Comparison of ENCODE assay signal across 13 cellular contexts in genomic region chr10:46092523-46093195, GRCh38. TPM values are rescaled to one million over a fixed set of nuclear protein-coding genes. Genes with fewer than 3 reads are reported as not detected.
DNase-seq lines count a peak whose midpoint lies in the region; ATAC-seq and TF ChIP-seq lines count a peak whose summit lies in the region.
"Had no signal": no experiment of that assay in that cellular context is flagged by ENCODE, and none has a peak within 500 bp of the region (broad histone marks: within the 10 kb centered on the region; RNA-seq: fewer than 3 reads in every experiment).

No MANE protein-coding gene starts in this region.

- no peaks in the 10 kb centered on the region for H3K9me3 ChIP-seq in CD4-positive, CD25-positive, alpha-beta regulatory T cell (ENCODE audit: control insufficient read depth in 2 of 2, low read length in 2 of 2)
- H3K9me3 ChIP-seq in esophagus muscularis mucosa, result no peaks in the 10 kb centered on the region

- TF ChIP-seq CTCF in esophagus muscularis mucosa (IDR thresholded peaks at IDR 0.05), result no peak
- TF ChIP-seq CTCF in mesothelial cell of epicardium (IDR thresholded peaks at IDR 0.05; ENCODE audit: unreplicated experiment), result no peak

- intact Hi-C loops in esophagus muscularis mucosa (cut with DNase I), result no loop called here

- 40% methylated on average over 5 of the region's 5 CpGs for WGBS in esophagus muscularis mucosa

- H3K27ac ChIP-seq in CD4-positive, CD25-positive, alpha-beta regulatory T cell (ENCODE audit: insufficient read depth, low read length, poor library complexity, severe bottlenecking), result peak overlapping the region; percentile 64
- H3K27ac ChIP-seq in esophagus muscularis mucosa (replicated peaks in 1 of 4), result no peak overlapping the region

- H3K27me3 Mint-ChIP-seq in CD4-positive, CD25-positive, alpha-beta regulatory T cell, result no peaks in the 10 kb centered on the region
- H3K27me3 Mint-ChIP-seq in mesothelial cell of epicardium (ENCODE audit: low read depth), result no peaks in the 10 kb centered on the region

- peak; percentile 13 to 32 for ATAC-seq in CD4-positive, CD25-positive, alpha-beta regulatory T cell (ENCODE audit: low read depth in 2 of 2)
- ATAC-seq in GM19324 (IDR thresholded peaks at IDR 0.05; ENCODE audit: low FRiP score, unreplicated experiment), result peak; percentile 34

- H3K36me3 Mint-ChIP-seq in CD4-positive, CD25-positive, alpha-beta regulatory T cell, result no peaks in the 10 kb centered on the region
- no peaks in the 10 kb centered on the region for H3K36me3 Mint-ChIP-seq in mesothelial cell of epicardium

- H3K4me1 Mint-ChIP-seq in CD4-positive, CD25-positive, alpha-beta regulatory T cell, result peaks cover 7 to 32% (median 20%) of the 10 kb centered on the region in 4 donors
- peaks cover 18% of the 10 kb centered on the region for H3K4me1 Mint-ChIP-seq in mesothelial cell of epicardium

- no peaks in the 10 kb centered on the region for H3K36me3 ChIP-seq in CD4-positive, CD25-positive, alpha-beta regulatory T cell (ENCODE audit: control insufficient read depth, insufficient read depth, low read length)
- H3K36me3 ChIP-seq in esophagus muscularis mucosa, result no peaks in the 10 kb centered on the region

- no peak for TF ChIP-seq POLR2A in esophagus muscularis mucosa (IDR thresholded peaks at IDR 0.05; ENCODE audit: low read depth)

- peak in 2 of 3 donors; percentile 45 to 48 for DNase-seq in CD4-positive, CD25-positive, alpha-beta regulatory T cell
- DNase-seq in OCI-M1 (lab: John Stamatoyannopoulos, UW) (peak; percentile 12), esophagus muscularis mucosa (ENCODE audit: extremely low spot score) (peak; percentile 75), NCI-H774 (lab: John Stamatoyannopoulos, UW) (no peak), mesothelial cell of epicardium (ENCODE audit: low spot score in 2 of 2, unreplicated experiment in 2 of 2) (no peak), amniotic stem cell (lab: John Stamatoyannopoulos, UW) (no peak), NCI-H2196 (lab: John Stamatoyannopoulos, UW; ENCODE audit: unreplicated experiment) (no peak)
- DNase-seq: activated CD8-positive, alpha-beta memory T cell treated with anti-CD3 and anti-CD28 coated beads, Interleukin-2, amount 50 U/mL, for 48 hours; COR-L47; NCI-H526; nephron progenitor cell had no signal

- H3K4me3 Mint-ChIP-seq in CD4-positive, CD25-positive, alpha-beta regulatory T cell, result no peak overlapping the region
- no peak overlapping the region for H3K4me3 Mint-ChIP-seq in mesothelial cell of epicardium
- H3K4me3 Mint-ChIP-seq: nephron progenitor cell had no signal

- no peak for TF ChIP-seq EP300 in esophagus muscularis mucosa (IDR thresholded peaks at IDR 0.05)

- no peaks in the 10 kb centered on the region for H3K9me3 Mint-ChIP-seq in CD4-positive, CD25-positive, alpha-beta regulatory T cell
- no peaks in the 10 kb centered on the region for H3K9me3 Mint-ChIP-seq in mesothelial cell of epicardium
- H3K9me3 Mint-ChIP-seq: nephron progenitor cell had no signal

- peak overlapping the region; percentile 78 for H3K4me3 ChIP-seq in CD4-positive, CD25-positive, alpha-beta regulatory T cell (ENCODE audit: low read depth, low read length)
- no peak overlapping the region for H3K4me3 ChIP-seq in esophagus muscularis mucosa

- no peak overlapping the region for H3K27ac Mint-ChIP-seq in CD4-positive, CD25-positive, alpha-beta regulatory T cell
- no peak overlapping the region for H3K27ac Mint-ChIP-seq in mesothelial cell of epicardium
- H3K27ac Mint-ChIP-seq: nephron progenitor cell had no signal

- no peaks in the 10 kb centered on the region for H3K27me3 ChIP-seq in CD4-positive, CD25-positive, alpha-beta regulatory T cell (ENCODE audit: control insufficient read depth, insufficient read depth, low read length)
- H3K27me3 ChIP-seq in esophagus muscularis mucosa, result no peaks in the 10 kb centered on the region

- H3K4me1 ChIP-seq in CD4-positive, CD25-positive, alpha-beta regulatory T cell (ENCODE audit: control insufficient read depth, insufficient read depth, low read length, poor library complexity, severe bottlenecking), result peaks cover 73% of the 10 kb centered on the region
- H3K4me1 ChIP-seq in esophagus muscularis mucosa, result no peaks in the 10 kb centered on the region

RNA-seq across cellular contexts. Expression of gene MSMB, which starts 46.6 kb away (rescaled TPM):
- not detected for total RNA-seq in CD4-positive, CD25-positive, alpha-beta regulatory T cell
- polyA plus RNA-seq in CD4-positive, CD25-positive, alpha-beta regulatory T cell, result not detected
- total RNA-seq in esophagus muscularis mucosa, result not detected
- not detected in 3 replicates for total RNA-seq in mesothelial cell of epicardium
- total RNA-seq: LHCN-M2 had no signal

Comparison
In these comparisons a context has a peak if more than half of its experiments do, and no peak if none do; other contexts are left out.
1. DNase-seq: peak in CD4-positive, CD25-positive, alpha-beta regulatory T cell (2 of 3), OCI-M1 (single experiment) and esophagus muscularis mucosa (single experiment); none in NCI-H774 (single experiment), mesothelial cell of epicardium (0 of 2), amniotic stem cell (single experiment) and NCI-H2196 (single experiment).